13 cellular contexts compared by ENCODE assay signal in genomic region chr2:72028996-72029395, GRCh38.
"Had no signal": no experiment of that assay in that cellular context is flagged by ENCODE, and none has a peak within 500 bp of the region (broad histone marks: within the 10 kb centered on the region; RNA-seq: fewer than 3 reads in every experiment).

No MANE protein-coding gene starts in this region.

- H3K36me3 ChIP-seq: ascending aorta, gastrocnemius medialis, left lung, thyroid gland, vagina had no signal

- H3K9me3 ChIP-seq: ascending aorta, gastrocnemius medialis, left lung, SK-N-SH, thyroid gland, vagina had no signal

- H3K4me3 ChIP-seq: ascending aorta, gastrocnemius medialis, left lung, thyroid gland, vagina had no signal

- H3K27ac ChIP-seq: ascending aorta, gastrocnemius medialis, left lung, parathyroid adenoma, thyroid gland, vagina had no signal

- DNase-seq: activated CD4-positive, alpha-beta T cell treated with anti-CD3 and anti-CD28 coated beads for 48 hours; activated naive CD4-positive, alpha-beta T cell; activated naive CD8-positive, alpha-beta T cell treated with anti-CD3 and anti-CD28 coated beads, Interleukin-2, amount 50 U/mL, for 24 hours; activated T-cell treated with anti-CD3 and anti-CD28 coated beads, Interleukin-2, amount 50 U/mL, for 72 hours; gastrocnemius medialis; mesenchymal stem cell; SK-N-SH; stimulated activated CD4-positive, alpha-beta T cell treated with anti-CD3 and anti-CD28 coated beads, Interleukin-1b, Interleukin-23, amount 100 ng/mL, for 48 hours; thyroid gland had no signal

- H3K27me3 ChIP-seq: ascending aorta, gastrocnemius medialis, left lung, thyroid gland, vagina had no signal

- H3K4me1 ChIP-seq: ascending aorta, gastrocnemius medialis, left lung, parathyroid adenoma, thyroid gland, vagina had no signal

- ATAC-seq: activated naive CD8-positive, alpha-beta T cell treated with anti-CD3 and anti-CD28 coated beads, Interleukin-2, amount 50 U/mL, for 24 hours; activated T-cell treated with anti-CD3 and anti-CD28 coated beads, Interleukin-2, amount 50 U/mL, for 72 hours; gastrocnemius medialis; left lung had no signal
